ENCODE assay signal across 8 cellular contexts in the genomic region with DNA sequence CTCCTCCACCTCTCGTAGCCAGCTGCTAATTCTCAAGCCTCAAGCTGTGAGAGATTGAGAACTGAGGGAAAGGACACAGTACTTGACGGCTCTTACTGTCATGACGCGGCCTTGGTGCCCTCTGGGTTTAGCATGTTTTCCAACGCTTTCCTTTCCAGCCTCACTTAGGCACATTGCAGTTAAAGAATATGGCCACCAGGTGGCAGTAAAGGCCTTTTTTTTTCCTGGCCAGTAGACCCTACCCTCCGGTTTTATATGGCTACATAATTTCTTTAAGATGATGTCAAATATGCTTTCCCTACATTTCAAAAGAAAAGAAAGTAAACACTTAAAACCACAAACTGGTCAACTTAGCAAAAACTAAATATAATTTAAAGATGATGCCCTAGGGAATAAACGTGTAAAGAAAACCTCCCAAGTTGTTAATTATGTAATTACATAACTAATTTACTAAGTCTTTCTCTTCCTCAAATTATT. TPM values are rescaled to one million over a fixed set of nuclear protein-coding genes. Genes with fewer than 3 reads are reported as not detected.
A peak's percentile ranks its signal among the peaks of the same experiment; 100 is the strongest.
DNase-seq lines count a peak whose midpoint lies in the region; ATAC-seq, FAIRE-seq and TF ChIP-seq lines count a peak whose summit lies in the region.

No MANE protein-coding gene starts in this region.

- no peak overlapping the region for H3K9ac ChIP-seq in Loucy (ENCODE audit: low read depth, low read length, poor library complexity, severe bottlenecking)

- no peak for TF ChIP-seq EP300 in ovary (IDR thresholded peaks at IDR 0.05)

- H3K4me1 Mint-ChIP-seq in activated T-cell treated with anti-CD3 and anti-CD28 coated beads, Interleukin-2, amount 50 U/mL, for 72 hours (ENCODE audit: low read depth) = peaks cover 23% of the 10 kb centered on the region

- no peaks in the 10 kb centered on the region for H3K36me3 Mint-ChIP-seq in activated T-cell treated with anti-CD3 and anti-CD28 coated beads, Interleukin-2, amount 50 U/mL, for 72 hours (ENCODE audit: insufficient read depth in 2 of 2)

- H3K4me2 ChIP-seq in Loucy (ENCODE audit: low read depth, low read length, poor library complexity, severe bottlenecking) = no peak overlapping the region

- 5 to 16% (median 14%) methylated on average over 7 of the region's 7 CpGs for WGBS in ovary, 3 donors

- TF ChIP-seq POLR2A in ovary (IDR thresholded peaks at IDR 0.05) = no peak

- H2AFZ ChIP-seq in Loucy (ENCODE audit: low read length) = peak overlapping the region; percentile 47

- H3K27ac ChIP-seq in foreskin keratinocyte (no peak overlapping the region), ovary (no peak overlapping the region)

- H3F3A ChIP-seq in Loucy (ENCODE audit: low read depth) = no peaks in the 10 kb centered on the region

- no peaks in the 10 kb centered on the region for H3K9me2 ChIP-seq in Loucy (replicated peaks; ENCODE audit: low read depth, low read length)

- H3K27me3 Mint-ChIP-seq in activated T-cell treated with anti-CD3 and anti-CD28 coated beads, Interleukin-2, amount 50 U/mL, for 72 hours (ENCODE audit: low read depth) = no peaks in the 10 kb centered on the region

- peak; percentile 71 to 82 for ATAC-seq in activated T-cell treated with anti-CD3 and anti-CD28 coated beads, Interleukin-2, amount 50 U/mL, for 72 hours (replicated peaks in 1 of 2)
- peak; percentile 71 for ATAC-seq in foreskin keratinocyte
- no peak for ATAC-seq in GM21515 (IDR thresholded peaks at IDR 0.05; ENCODE audit: unreplicated experiment)
- ATAC-seq in HG02642 (IDR thresholded peaks at IDR 0.05; ENCODE audit: poor library complexity, unreplicated experiment) = no peak

- H3K4me3 ChIP-seq in Loucy (ENCODE audit: low read length, poor library complexity, severe bottlenecking) (no peak overlapping the region), ovary (no peak overlapping the region)

- no peaks in the 10 kb centered on the region for H3K79me2 ChIP-seq in Loucy (ENCODE audit: insufficient read depth, low read length)

- H3K36me3 ChIP-seq in Loucy (ENCODE audit: insufficient read depth, low read length) (no peaks in the 10 kb centered on the region), ovary (no peaks in the 10 kb centered on the region)

- intact Hi-C loops in ovary (cut with DNase I) = loop anchor here in 3 of 4 donors (5.0 to 10.0 kb wide), 2 partner anchors 404 to 407 kb away; partner anchors contain the start of genes CENPL (in 2 of the 3) and DARS2 (in 2 of the 3)

- peaks cover 9% of the 10 kb centered on the region for H3K4me1 ChIP-seq in Loucy (ENCODE audit: insufficient read depth, low read length, poor library complexity, severe bottlenecking)
- H3K4me1 ChIP-seq in foreskin keratinocyte = peaks cover 16% of the 10 kb centered on the region
- peaks cover 1% of the 10 kb centered on the region for H3K4me1 ChIP-seq in ovary (ENCODE audit: insufficient read depth)

- DNase-seq in GDM1 (lab: John Stamatoyannopoulos, UW) = peak; percentile 70
- peak; percentile 55 for DNase-seq in RCC 7860 (ENCODE audit: low spot score)
- DNase-seq in activated T-cell treated with anti-CD3 and anti-CD28 coated beads, Interleukin-2, amount 50 U/mL, for 72 hours = peak; percentile 60 to 68
- DNase-seq in foreskin keratinocyte = peak; percentile 52 to 69
- peak; percentile 31 to 64 (median 49) for DNase-seq in ovary

- TF ChIP-seq CTCF in Loucy (conservative IDR thresholded peaks at IDR 0.05; ENCODE audit: low read length) (peak; percentile 84), foreskin keratinocyte (conservative IDR thresholded peaks at IDR 0.05) (peak; percentile 94), ovary (IDR thresholded peaks at IDR 0.05) (peak; percentile 66 to 89 (median 79))

- no peaks in the 10 kb centered on the region for H3K9me3 Mint-ChIP-seq in activated T-cell treated with anti-CD3 and anti-CD28 coated beads, Interleukin-2, amount 50 U/mL, for 72 hours

- H3K9me3 ChIP-seq in Loucy (ENCODE audit: insufficient read depth, low read depth, low read length) (no peaks in the 10 kb centered on the region), ovary (no peaks in the 10 kb centered on the region)

- H3K4me3 Mint-ChIP-seq in activated T-cell treated with anti-CD3 and anti-CD28 coated beads, Interleukin-2, amount 50 U/mL, for 72 hours = no peak overlapping the region

- peak overlapping the region; percentile 54 for H3K27ac Mint-ChIP-seq in activated T-cell treated with anti-CD3 and anti-CD28 coated beads, Interleukin-2, amount 50 U/mL, for 72 hours

- H3K27me3 ChIP-seq in Loucy (ENCODE audit: insufficient read depth, low read length, poor library complexity, severe bottlenecking) (no peaks in the 10 kb centered on the region), foreskin keratinocyte (no peaks in the 10 kb centered on the region), ovary (no peaks in the 10 kb centered on the region)

- H4K20me1 ChIP-seq in Loucy (ENCODE audit: insufficient read depth, low read length, poor library complexity, severe bottlenecking) = no peaks in the 10 kb centered on the region

- peak; percentile 72 for FAIRE-seq in RCC 7860 (lab: Jason Lieb, UNC)

RNA-seq across cellular contexts. Expression of gene PRDX6, which starts 56.8 kb away (rescaled TPM):
- 100 to 1,000 TPM; 136 to 147 TPM for total RNA-seq in activated T-cell treated with anti-CD3 and anti-CD28 coated beads, Interleukin-2, amount 50 U/mL, for 72 hours
- 162 and 163 TPM in 2 replicates for total RNA-seq in foreskin keratinocyte
- polyA plus RNA-seq in foreskin keratinocyte = 233 and 268 TPM in 2 replicates
- 100 to 1,000 TPM; 111 to 224 (median 198) TPM for total RNA-seq in ovary
- polyA plus RNA-seq in ovary = 100 to 1,000 TPM; 140 to 278 TPM

Comparison
In these comparisons a context has a peak if more than half of its experiments do, and no peak if none do; other contexts are left out.
1. ATAC-seq: peak in activated T-cell treated with anti-CD3 and anti-CD28 coated beads, Interleukin-2, amount 50 U/mL, for 72 hours (2 of 2) and foreskin keratinocyte (single experiment); none in GM21515 (single experiment) and HG02642 (single experiment).
2. Peak in every context shown above with its lines, with median percentiles within 50 percentile points of each other: DNase-seq and CTCF ChIP-seq.